Comparison of ENCODE assay signal across 30 cellular contexts in genomic region chr2:35204881-35205280, GRCh38.
"Had no signal": no experiment of that assay in that cellular context is flagged by ENCODE, and none has a peak within 500 bp of the region (broad histone marks: within the 10 kb centered on the region; RNA-seq: fewer than 3 reads in every experiment).

No MANE protein-coding gene starts in this region.

- H3K9me3 ChIP-seq: ascending aorta, breast epithelium, colonic mucosa, esophagus squamous epithelium, gastroesophageal sphincter had no signal

- H3K4me3 ChIP-seq: ascending aorta, breast epithelium, cardiac muscle cell, colonic mucosa, esophagus squamous epithelium, gastroesophageal sphincter, heart right ventricle had no signal

- ATAC-seq: activated CD4-positive, alpha-beta T cell treated with anti-CD3 and anti-CD28 coated beads for 36 hours; activated CD8-positive, alpha-beta memory T cell treated with anti-CD3 and anti-CD28 coated beads, Interleukin-2, amount 10 ng/mL, durations not matched to agents 7 days and 5 days; activated CD8-positive, alpha-beta T cell treated with anti-CD3 and anti-CD28 coated beads, Interleukin-2, amount 10 ng/mL, durations not matched to agents 7 days and 5 days; activated naive CD4-positive, alpha-beta T cell treated with anti-CD3 and anti-CD28 coated beads, Interleukin-2, amount 50 U/mL, for 72 hours; gastroesophageal sphincter; heart right ventricle had no signal

- H3K27me3 ChIP-seq: ascending aorta, breast epithelium, cardiac muscle cell, colonic mucosa, esophagus squamous epithelium, gastroesophageal sphincter, heart right ventricle had no signal

- DNase-seq: activated CD4-positive, alpha-beta memory T cell treated with anti-CD3 and anti-CD28 coated beads for 36 hours; activated CD4-positive, alpha-beta T cell treated with anti-CD3 and anti-CD28 coated beads for 36 hours; activated CD4-positive, alpha-beta T cell treated with anti-CD3 and anti-CD28 coated beads, Interleukin-2, amount 10 ng/mL, durations not matched to agents 24 days and 14 days; activated CD4-positive, CD25-positive, alpha-beta regulatory T cell; activated CD4-positive, CD25-positive, alpha-beta regulatory T cell treated with anti-CD3 and anti-CD28 coated beads, Interleukin-2, amount 50 U/mL, for 72 hours; activated CD8-positive, alpha-beta memory T cell treated with anti-CD3 and anti-CD28 coated beads, Interleukin-2, amount 10 ng/mL, durations not matched to agents 7 days and 5 days; activated CD8-positive, alpha-beta memory T cell treated with anti-CD3 and anti-CD28 coated beads, Interleukin-2, amount 50 U/mL, for 4 hours; activated CD8-positive, alpha-beta T cell treated with anti-CD3 and anti-CD28 coated beads, Interleukin-2, amount 10 ng/mL, durations not matched to agents 7 days and 5 days; activated gamma-delta T cell; activated naive CD4-positive, alpha-beta T cell; activated naive CD4-positive, alpha-beta T cell treated with anti-CD3 and anti-CD28 coated beads, Interleukin-2, amount 10 ng/mL, durations not matched to agents 7 days and 5 days; activated naive CD8-positive, alpha-beta T cell treated with anti-CD3 and anti-CD28 coated beads, Interleukin-2, amount 10 ng/mL, durations not matched to agents 7 days and 5 days; activated T-cell treated with anti-CD3 and anti-CD28 coated beads, Interleukin-2, amount 50 U/mL, for 1 hour; activated T-cell treated with anti-CD3 and anti-CD28 coated beads, Interleukin-2, amount 50 U/mL, for 48 hours; central memory CD4-positive, alpha-beta T cell; cerebellar nuclear complex; colonic mucosa; effector CD8-positive, alpha-beta T cell; esophagus squamous epithelium; foreskin melanocyte; heart right ventricle; T-helper 2 cell had no signal

- H3K36me3 ChIP-seq: ascending aorta, breast epithelium, cardiac muscle cell, colonic mucosa, esophagus squamous epithelium, gastroesophageal sphincter, heart right ventricle had no signal

- H3K27ac ChIP-seq: ascending aorta, breast epithelium, cardiac muscle cell, colonic mucosa, epithelial cell of prostate, esophagus squamous epithelium, gastroesophageal sphincter, heart right ventricle had no signal

- H3K4me1 ChIP-seq: ascending aorta, breast epithelium, colonic mucosa, esophagus squamous epithelium, gastroesophageal sphincter, heart right ventricle had no signal

- FAIRE-seq: endometrium, endothelial cell of umbilical vein had no signal
